Comparison of ENCODE assay signal across 20 cellular contexts in the genomic region with DNA sequence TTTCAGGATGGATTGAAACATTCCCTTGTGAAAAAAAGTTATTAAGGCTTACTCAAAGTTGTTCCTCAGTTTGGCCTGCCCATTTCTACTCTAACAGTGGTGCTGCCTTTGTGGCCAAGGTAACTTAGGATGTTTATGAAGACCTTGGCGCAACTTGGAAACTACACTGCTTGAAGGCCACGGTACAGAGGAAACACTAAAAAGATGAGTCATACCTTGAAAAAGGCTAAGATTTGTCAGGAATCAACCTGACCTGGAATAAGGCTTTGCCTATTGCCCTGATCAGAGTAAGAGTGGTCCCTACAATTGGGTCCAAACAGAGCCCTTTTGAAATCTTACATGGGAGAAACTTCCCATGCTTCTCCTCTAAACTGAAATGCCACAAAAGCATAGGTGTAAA.
"Had no signal": no experiment of that assay in that cellular context is flagged by ENCODE, and none has a peak within 500 bp of the region (broad histone marks: within the 10 kb centered on the region; RNA-seq: fewer than 3 reads in every experiment).

No MANE protein-coding gene starts in this region.

- H3K9me2 ChIP-seq: SK-N-SH had no signal

- H3K9me3 ChIP-seq: MG63, SK-N-SH had no signal

- H3K36me3 ChIP-seq: MG63 had no signal

- H3K27me3 ChIP-seq: MG63 had no signal

- DNase-seq: KBM-7, MG63, NCI-H1092, NCI-H1105 treated with DMSO at 0.1 percent for 48 hours, NCI-H1417 treated with DMSO at 0.1 percent for 48 hours, NCI-H146, NCI-H1694 treated with DMSO at 0.1 percent for 48 hours, NCI-H1930, NCI-H2081, NCI-H2107, NCI-H2227 treated with DMSO at 0.1 percent for 48 hours, NCI-H524 treated with DMSO at 0.1 percent for 48 hours, NCI-H69, NCI-H774, PC-3, SHP77, SK-N-SH, SW 1271 had no signal

- H3K27ac ChIP-seq: RWPE1 had no signal

- H3K4me3 ChIP-seq: MG63 had no signal

- H3K4me2 ChIP-seq: SK-N-SH had no signal

- ATAC-seq: Panc1, PC-3 had no signal
